Comparison of ENCODE assay signal across 24 cellular contexts in genomic region chr10:30371954-30372353, GRCh38. TPM values are rescaled to one million over a fixed set of nuclear protein-coding genes. Genes with fewer than 3 reads are reported as not detected.
DNase-seq lines count a peak whose midpoint lies in the region; ATAC-seq and TF ChIP-seq lines count a peak whose summit lies in the region.
"Had no signal": no experiment of that assay in that cellular context is flagged by ENCODE, and none has a peak within 500 bp of the region (broad histone marks: within the 10 kb centered on the region; RNA-seq: fewer than 3 reads in every experiment).

No MANE protein-coding gene starts in this region.

- H3K9me3 ChIP-seq in left lung: no peaks in the 10 kb centered on the region
- no peaks in the 10 kb centered on the region for H3K9me3 ChIP-seq in vagina
- H3K9me3 ChIP-seq: ovary, right atrium auricular region had no signal

- H3K27ac ChIP-seq in left lung (no peak overlapping the region), vagina (no peak overlapping the region)
- H3K27ac ChIP-seq: dorsolateral prefrontal cortex, ovary, right atrium auricular region had no signal

- H3K27ac Mint-ChIP-seq in activated CD8-positive, alpha-beta T cell treated with anti-CD3 and anti-CD28 coated beads, Interleukin-2, amount 10 ng/mL, durations not matched to agents 7 days and 5 days: no peak overlapping the region
- H3K27ac Mint-ChIP-seq: activated T-helper 1 cell treated with anti-CD3 and anti-CD28 coated beads, Interleukin-12 subunit alpha, Interleukin-12 subunit beta, Interleukin-2, Interleukin-4 antibody, amounts not matched to agents 30 ng/mL and 10 ng/mL and 1 ng/mL, durations not matched to agents 14 hours and 24 hours and 36 hours; CD4-positive, CD25-positive, alpha-beta regulatory T cell; stimulated activated memory B cell treated with anti-CD40 and anti-IgM and Interleukin-4, amounts not matched to agents 10 μg/mL and 1 μg/mL and 100 μg/mL, for 72 hours had no signal

- H3K4me1 Mint-ChIP-seq in activated CD8-positive, alpha-beta T cell treated with anti-CD3 and anti-CD28 coated beads, Interleukin-2, amount 10 ng/mL, durations not matched to agents 7 days and 5 days (ENCODE audit: low read depth): peaks cover 23% of the 10 kb centered on the region
- H3K4me1 Mint-ChIP-seq: stimulated activated memory B cell treated with anti-CD40 and anti-IgM and Interleukin-4, amounts not matched to agents 10 μg/mL and 1 μg/mL and 100 μg/mL, for 72 hours had no signal

- TF ChIP-seq CTCF in left lung (IDR thresholded peaks at IDR 0.05) (no peak), vagina (IDR thresholded peaks at IDR 0.05) (no peak)

- peaks cover 11% of the 10 kb centered on the region for H3K27me3 Mint-ChIP-seq in activated CD8-positive, alpha-beta T cell treated with anti-CD3 and anti-CD28 coated beads, Interleukin-2, amount 10 ng/mL, durations not matched to agents 7 days and 5 days (ENCODE audit: low read depth)
- H3K27me3 Mint-ChIP-seq: central memory CD8-positive, alpha-beta T cell had no signal

- peak; percentile 61 for ATAC-seq in left lung
- ATAC-seq in activated CD8-positive, alpha-beta T cell treated with anti-CD3 and anti-CD28 coated beads, Interleukin-2, amount 10 ng/mL, durations not matched to agents 7 days and 5 days: no peak
- ATAC-seq: activated naive CD4-positive, alpha-beta T cell treated with anti-CD3 and anti-CD28 coated beads, Interleukin-2, amount 50 U/mL, for 72 hours; left ventricle myocardium superior; stimulated activated memory B cell treated with anti-CD40 and anti-IgM and Interleukin-4, amounts not matched to agents 10 μg/mL and 1 μg/mL and 100 μg/mL, for 72 hours had no signal

- intact Hi-C loops in left lung (cut with DNase I) (no loop called here), vagina (cut with DNase I) (no loop called here)

- H3K4me1 ChIP-seq in left lung (peaks cover 0 to 6% of the 10 kb centered on the region in 2 donors), vagina (peaks cover 10% of the 10 kb centered on the region)
- H3K4me1 ChIP-seq: right atrium auricular region had no signal

- H3K36me3 ChIP-seq in left lung: no peaks in the 10 kb centered on the region
- no peaks in the 10 kb centered on the region for H3K36me3 ChIP-seq in vagina
- H3K36me3 ChIP-seq: ovary, right atrium auricular region had no signal

- no peaks in the 10 kb centered on the region for H3K36me3 Mint-ChIP-seq in activated CD8-positive, alpha-beta T cell treated with anti-CD3 and anti-CD28 coated beads, Interleukin-2, amount 10 ng/mL, durations not matched to agents 7 days and 5 days (ENCODE audit: low read depth)
- H3K36me3 Mint-ChIP-seq: activated naive CD4-positive, alpha-beta T cell treated with anti-CD3 and anti-CD28 coated beads, Interleukin-2, amount 50 U/mL, for 72 hours; CD4-positive, CD25-positive, alpha-beta regulatory T cell; stimulated activated memory B cell treated with anti-CD40 and anti-IgM and Interleukin-4, amounts not matched to agents 10 μg/mL and 1 μg/mL and 100 μg/mL, for 72 hours had no signal

- POLR2A ChIA-PET in activated CD8-positive, alpha-beta T cell treated with anti-CD3 and anti-CD28 coated beads, Interleukin-2, amount 10 ng/mL, durations not matched to agents 7 days and 5 days (lab: Charles Lee): interaction anchor here (0.6 to 1.1 kb wide), 3 partner anchors 10 to 227 kb away, joined by 3 read pairs; no protein-coding TSS in a partner anchor

- no peak overlapping the region for H3K4me3 Mint-ChIP-seq in activated CD8-positive, alpha-beta T cell treated with anti-CD3 and anti-CD28 coated beads, Interleukin-2, amount 10 ng/mL, durations not matched to agents 7 days and 5 days
- H3K4me3 Mint-ChIP-seq: activated T-helper 1 cell treated with anti-CD3 and anti-CD28 coated beads, Interleukin-12 subunit alpha, Interleukin-12 subunit beta, Interleukin-2, Interleukin-4 antibody, amounts not matched to agents 30 ng/mL and 10 ng/mL and 1 ng/mL, durations not matched to agents 14 hours and 24 hours and 36 hours; CD4-positive, CD25-positive, alpha-beta regulatory T cell; central memory CD8-positive, alpha-beta T cell; nephron; stimulated activated memory B cell treated with anti-CD40 and anti-IgM and Interleukin-4, amounts not matched to agents 10 μg/mL and 1 μg/mL and 100 μg/mL, for 72 hours had no signal

- DNase-seq in A172 (ENCODE audit: low spot score) (peak; percentile 26), DMS53 (lab: John Stamatoyannopoulos, UW) (peak; percentile 95), NCI-H510A (lab: John Stamatoyannopoulos, UW) (peak; percentile 8), left lung (no peak), vagina (ENCODE audit: extremely low spot score in 2 of 2) (no peak), RKO (ENCODE audit: low spot score) (no peak)
- DNase-seq in activated CD8-positive, alpha-beta T cell treated with anti-CD3 and anti-CD28 coated beads, Interleukin-2, amount 10 ng/mL, durations not matched to agents 7 days and 5 days: no peak
- DNase-seq: activated CD4-positive, alpha-beta T cell treated with anti-CD3 and anti-CD28 coated beads for 4 hours; CD4-positive, CD25-positive, alpha-beta regulatory T cell; DMS 273 treated with DMSO at 0.1 percent for 48 hours; GOT3; left ventricle myocardium superior; MV-4-11; NCI-H524; ovary; RPMI8226; stimulated activated CD4-positive, alpha-beta T cell treated with anti-CD3 and anti-CD28 coated beads, Interleukin-2, amount 100 ng/mL, for 48 hours had no signal

- no peaks in the 10 kb centered on the region for H3K9me3 Mint-ChIP-seq in activated CD8-positive, alpha-beta T cell treated with anti-CD3 and anti-CD28 coated beads, Interleukin-2, amount 10 ng/mL, durations not matched to agents 7 days and 5 days (ENCODE audit: insufficient read depth)
- H3K9me3 Mint-ChIP-seq: activated naive CD4-positive, alpha-beta T cell treated with anti-CD3 and anti-CD28 coated beads, Interleukin-2, amount 50 U/mL, for 72 hours; activated T-helper 1 cell treated with anti-CD3 and anti-CD28 coated beads, Interleukin-12 subunit alpha, Interleukin-12 subunit beta, Interleukin-2, Interleukin-4 antibody, amounts not matched to agents 30 ng/mL and 10 ng/mL and 1 ng/mL, durations not matched to agents 14 hours and 24 hours and 36 hours; CD4-positive, CD25-positive, alpha-beta regulatory T cell; central memory CD8-positive, alpha-beta T cell; nephron; stimulated activated memory B cell treated with anti-CD40 and anti-IgM and Interleukin-4, amounts not matched to agents 10 μg/mL and 1 μg/mL and 100 μg/mL, for 72 hours had no signal

- CTCF ChIA-PET in activated CD8-positive, alpha-beta T cell treated with anti-CD3 and anti-CD28 coated beads, Interleukin-2, amount 10 ng/mL, durations not matched to agents 7 days and 5 days (lab: Charles Lee): interaction anchor here (0.8 to 1.7 kb wide), 7 partner anchors 11 to 267 kb away, joined by 3 to 15 read pairs (median 4); no protein-coding TSS in a partner anchor

- H3K4me3 ChIP-seq in left lung (no peak overlapping the region), vagina (no peak overlapping the region)
- H3K4me3 ChIP-seq: dorsolateral prefrontal cortex, ovary, right atrium auricular region had no signal

- no peak for TF ChIP-seq POLR2A in vagina (IDR thresholded peaks at IDR 0.05)

- H3K27me3 ChIP-seq in left lung: no peaks in the 10 kb centered on the region
- H3K27me3 ChIP-seq in vagina: no peaks in the 10 kb centered on the region
- H3K27me3 ChIP-seq: ovary, right atrium auricular region had no signal

RNA-seq across cellular contexts. Expression of gene MTPAP, which starts 22.9 kb away (rescaled TPM):
- 21.0 and 22.7 TPM in 2 replicates for total RNA-seq in A172 (2014; rRNA removed; shearing (Covaris generic))
- total RNA-seq in left lung (10 to 100 TPM; 19.6 to 23.2 TPM), vagina (9.8 TPM)
- 10 to 100 TPM; 32.6 to 33.2 TPM for total RNA-seq in activated CD8-positive, alpha-beta T cell treated with anti-CD3 and anti-CD28 coated beads, Interleukin-2, amount 10 ng/mL, durations not matched to agents 7 days and 5 days

Comparison
In these comparisons a context has a peak if more than half of its experiments do, and no peak if none do; other contexts are left out.
1. DNase-seq: peak in A172 (single experiment), DMS53 (single experiment) and NCI-H510A (single experiment); none in left lung (0 of 2), vagina (0 of 2), RKO (single experiment) and activated CD8-positive, alpha-beta T cell treated with anti-CD3 and anti-CD28 coated beads, Interleukin-2, amount 10 ng/mL, durations not matched to agents 7 days and 5 days (single experiment).